In genomic region chr6:165818200-165818599, GRCh38 we compare ENCODE assay signal across 21 cellular contexts.
DNase-seq lines count a peak whose midpoint lies in the region; ATAC-seq and TF ChIP-seq lines count a peak whose summit lies in the region.
"Had no signal": no experiment of that assay in that cellular context is flagged by ENCODE, and none has a peak within 500 bp of the region (broad histone marks: within the 10 kb centered on the region; RNA-seq: fewer than 3 reads in every experiment).

No MANE protein-coding gene starts in this region.

- no peak overlapping the region for H2AK5ac ChIP-seq in trophoblast cell (ENCODE audit: low read length)

- no peaks in the 10 kb centered on the region for H3K79me1 ChIP-seq in trophoblast cell (ENCODE audit: low read length)

- H2BK12ac ChIP-seq in trophoblast cell (ENCODE audit: low read length), result no peak overlapping the region

- H3K27ac ChIP-seq in GM23338 (ENCODE audit: low read depth) (no peak overlapping the region), iPS-20b (ENCODE audit: low read length) (no peak overlapping the region), trophoblast cell (ENCODE audit: low read depth, low read length) (no peak overlapping the region)
- H3K27ac ChIP-seq: 22Rv1; A549; BLaER1 treated with 17β-estradiol and CSF1 and Interleukin-3, amounts not matched to agents 10 nM and 100 nM; HL-60 had no signal

- H4K91ac ChIP-seq in trophoblast cell (ENCODE audit: low read depth, low read length), result no peak overlapping the region

- no peak overlapping the region for H3K4ac ChIP-seq in trophoblast cell (ENCODE audit: low read depth, low read length)

- H3K9ac ChIP-seq in iPS-20b (ENCODE audit: low read depth, low read length) (0 out of 2 replicates have a peak overlapping the region, but pooled peaks have one; percentile 19), trophoblast cell (ENCODE audit: low read length) (no peak overlapping the region)
- H3K9ac ChIP-seq: BLaER1 treated with 17β-estradiol and CSF1 and Interleukin-3, amounts not matched to agents 10 nM and 100 nM had no signal

- H4K12ac ChIP-seq in trophoblast cell (ENCODE audit: low read depth, low read length), result no peak overlapping the region

- H3K9me3 ChIP-seq in iPS-20b (ENCODE audit: insufficient read depth, low read depth, low read length) (no peaks in the 10 kb centered on the region), trophoblast cell (ENCODE audit: insufficient read depth, low read depth, low read length) (peaks cover 3% of the 10 kb centered on the region), BE2C (no peaks in the 10 kb centered on the region)
- H3K9me3 ChIP-seq: A549; BLaER1 treated with 17β-estradiol and CSF1 and Interleukin-3, amounts not matched to agents 10 nM and 100 nM had no signal

- TF ChIP-seq CTCF in GM23338 (conservative IDR thresholded peaks at IDR 0.05; ENCODE audit: low read depth in 2 of 2), result no peak
- no peak for TF ChIP-seq CTCF in WTC11 (IDR thresholded peaks at IDR 0.05)
- TF ChIP-seq CTCF in BE2C (IDR thresholded peaks at IDR 0.05; ENCODE audit: low read depth, low read length), result no peak

- H4K20me1 ChIP-seq in GM23338 (replicated peaks; ENCODE audit: insufficient read depth), result no peaks in the 10 kb centered on the region
- H4K20me1 ChIP-seq: BLaER1 treated with 17β-estradiol and CSF1 and Interleukin-3, amounts not matched to agents 10 nM and 100 nM had no signal

- H3K79me2 ChIP-seq in GM23338 (replicated peaks; ENCODE audit: insufficient read depth) (no peaks in the 10 kb centered on the region), trophoblast cell (ENCODE audit: control insufficient read depth, insufficient read depth, low read length, poor library complexity) (no peaks in the 10 kb centered on the region)

- no peak overlapping the region for H2BK5ac ChIP-seq in trophoblast cell (ENCODE audit: low read depth, low read length, poor library complexity)

- no peaks in the 10 kb centered on the region for H3K27me3 ChIP-seq in GM23338 (ENCODE audit: insufficient read depth)
- H3K27me3 ChIP-seq in iPS-20b (ENCODE audit: insufficient read depth, low read length), result peaks cover 14% of the 10 kb centered on the region; the same call in 1 of the 2 replicates
- no peaks in the 10 kb centered on the region for H3K27me3 ChIP-seq in trophoblast cell (ENCODE audit: insufficient read depth, low read length)
- no peaks in the 10 kb centered on the region for H3K27me3 ChIP-seq in BE2C

- peak overlapping the region; percentile 12; the same call in 2 of the 3 replicates for H3K4me3 Mint-ChIP-seq in GM23338
- H3K4me3 Mint-ChIP-seq in WTC11, result no peak overlapping the region
- H3K4me3 Mint-ChIP-seq: CD8-positive, alpha-beta T cell; IgD-negative memory B cell had no signal

- H3K36me3 Mint-ChIP-seq in GM23338 (ENCODE audit: low read depth) (no peaks in the 10 kb centered on the region), WTC11 (no peaks in the 10 kb centered on the region)
- H3K36me3 Mint-ChIP-seq: CD8-positive, alpha-beta T cell had no signal

- H3K4me3 ChIP-seq in GM23338 (peak overlapping the region; percentile 3; the same call in 1 of the 2 replicates), iPS-20b (ENCODE audit: low read length) (peak overlapping the region; percentile 38; the same call in 1 of the 2 replicates), trophoblast cell (ENCODE audit: low read depth, low read length) (peak overlapping the region; percentile 18), BE2C (ENCODE audit: low read depth, low read length) (no peak overlapping the region)
- H3K4me3 ChIP-seq: A549; BLaER1 treated with 17β-estradiol and CSF1 and Interleukin-3, amounts not matched to agents 10 nM and 100 nM; GM12878 had no signal

- WGBS in trophoblast cell (ENCODE audit: extremely low coverage, insufficient coverage, insufficient read length), result 100% methylated on average over 1 of the region's 4 CpGs

- H3K4me1 ChIP-seq in GM23338 (ENCODE audit: insufficient read depth) (peaks cover 35% of the 10 kb centered on the region), iPS-20b (ENCODE audit: insufficient read depth, low read length) (peaks cover 30% of the 10 kb centered on the region), trophoblast cell (ENCODE audit: control insufficient read depth in 1 of 2, insufficient read depth in 2 of 2, low read length in 2 of 2) (no peaks in the 10 kb centered on the region), BE2C (no peaks in the 10 kb centered on the region)
- H3K4me1 ChIP-seq: BLaER1 treated with 17β-estradiol and CSF1 and Interleukin-3, amounts not matched to agents 10 nM and 100 nM had no signal

- H3K27ac Mint-ChIP-seq in GM23338 (no peak overlapping the region; the same call in 1 of the 2 replicates), WTC11 (no peak overlapping the region)
- H3K27ac Mint-ChIP-seq: CD8-positive, alpha-beta T cell; IgD-negative memory B cell had no signal

- no peak overlapping the region for H2BK120ac ChIP-seq in trophoblast cell (ENCODE audit: insufficient read depth, low read length, poor library complexity)

- H3K27me3 Mint-ChIP-seq in GM23338 (ENCODE audit: insufficient read depth, low read depth, poor library complexity) (peaks cover 12% of the 10 kb centered on the region), WTC11 (ENCODE audit: low read depth) (peaks cover 5% of the 10 kb centered on the region; the same call in 1 of the 2 replicates)

- H3K4me1 Mint-ChIP-seq in GM23338 (peaks cover 41% of the 10 kb centered on the region), WTC11 (peaks cover 44% of the 10 kb centered on the region)

- POLR2A ChIA-PET in WTC11 (lab: Charles Lee), result no interaction called here

- peak overlapping the region; percentile 11; the same call in 1 of the 2 replicates for H2AFZ ChIP-seq in GM23338
- H2AFZ ChIP-seq in trophoblast cell (ENCODE audit: insufficient read depth, low read length, poor library complexity), result no peak overlapping the region

- H3K4me2 ChIP-seq in GM23338 (peak overlapping the region; percentile 13), trophoblast cell (ENCODE audit: low read length) (no peak overlapping the region)
- H3K4me2 ChIP-seq: A549; BLaER1 treated with 17β-estradiol and CSF1 and Interleukin-3, amounts not matched to agents 10 nM and 100 nM had no signal

- ATAC-seq in GM23338 (peak; percentile 70), WTC11 (peak; percentile 61)
- ATAC-seq: A549; CD8-positive, alpha-beta T cell; GM12878; HepG2 had no signal

- H3K9me3 Mint-ChIP-seq in GM23338 (no peaks in the 10 kb centered on the region), WTC11 (no peaks in the 10 kb centered on the region)
- H3K9me3 Mint-ChIP-seq: CD8-positive, alpha-beta T cell; IgD-negative memory B cell had no signal

- no peak overlapping the region for H3K14ac ChIP-seq in trophoblast cell (ENCODE audit: low read length)

- H3F3A ChIP-seq in GM23338 (replicated peaks; ENCODE audit: low read depth), result no peaks in the 10 kb centered on the region

- no peaks in the 10 kb centered on the region for H3K36me3 ChIP-seq in GM23338 (ENCODE audit: insufficient read depth)
- no peaks in the 10 kb centered on the region for H3K36me3 ChIP-seq in iPS-20b (ENCODE audit: insufficient read depth, low read depth, low read length)
- H3K36me3 ChIP-seq in trophoblast cell (ENCODE audit: control insufficient read depth in 1 of 2, insufficient read depth in 2 of 2, low read length in 2 of 2), result no peaks in the 10 kb centered on the region
- no peaks in the 10 kb centered on the region for H3K36me3 ChIP-seq in BE2C
- H3K36me3 ChIP-seq: BLaER1 treated with 17β-estradiol and CSF1 and Interleukin-3, amounts not matched to agents 10 nM and 100 nM had no signal

- no peak overlapping the region for H4K8ac ChIP-seq in trophoblast cell (ENCODE audit: low read depth, low read length)

- CTCF ChIA-PET in WTC11 (lab: Charles Lee), result interaction anchor here (1.9 kb wide), 1 partner anchor 32 kb away, joined by 5 read pairs; no protein-coding TSS in a partner anchor

- H3K18ac ChIP-seq in trophoblast cell (ENCODE audit: low read length), result no peak overlapping the region

- DNase-seq in GM23338 (ENCODE audit: low spot score) (peak; percentile 43), WTC11 (ENCODE audit: low spot score) (no peak), trophoblast cell (no peak), NCI-H446 treated with DMSO at 0.1 percent for 48 hours (lab: John Stamatoyannopoulos, UW) (no peak), BE2C (no peak), SW480 (ENCODE audit: low spot score) (no peak)
- DNase-seq: CD8-positive, alpha-beta T cell; DMS 273 treated with DMSO at 0.1 percent for 48 hours; DMS53; DND-41; EL; HCEC 1CT; KBM-7 had no signal

- no peak overlapping the region for H3K23ac ChIP-seq in trophoblast cell (ENCODE audit: low read length)

- H3K9me2 ChIP-seq in GM23338 (ENCODE audit: insufficient read depth), result no peaks in the 10 kb centered on the region

TF ChIP-seq in GM23338, 12 proteins besides CTCF, POLR2A, EP300 and RAD21 (continues in another document):
- TF ChIP-seq ZNF114 (CRISPR knock-in tag; IDR thresholded peaks at IDR 0.05) (no peak), POLR2AphosphoS5 (IDR thresholded peaks at IDR 0.05; ENCODE audit: low read depth) (no peak), JUNB (IDR thresholded peaks at IDR 0.05; ENCODE audit: unreplicated experiment) (no peak), CREB1 (CRISPR knock-in tag; IDR thresholded peaks at IDR 0.05; ENCODE audit: low read depth) (no peak)

TF ChIP-seq in WTC11, 78 proteins besides CTCF, POLR2A, EP300 and RAD21:
- TF ChIP-seq MXD4 (CRISPR knock-in tag; IDR thresholded peaks at IDR 0.05; ENCODE audit: borderline replicate concordance), result no peak
- TF ChIP-seq CREB1 (CRISPR knock-in tag; IDR thresholded peaks at IDR 0.05), result no peak
- TF ChIP-seq NR3C1 (CRISPR knock-in tag; conservative IDR thresholded peaks at IDR 0.05; ENCODE audit: low read depth), result no peak
